ENCODE assay signal across 18 cellular contexts in the genomic region with DNA sequence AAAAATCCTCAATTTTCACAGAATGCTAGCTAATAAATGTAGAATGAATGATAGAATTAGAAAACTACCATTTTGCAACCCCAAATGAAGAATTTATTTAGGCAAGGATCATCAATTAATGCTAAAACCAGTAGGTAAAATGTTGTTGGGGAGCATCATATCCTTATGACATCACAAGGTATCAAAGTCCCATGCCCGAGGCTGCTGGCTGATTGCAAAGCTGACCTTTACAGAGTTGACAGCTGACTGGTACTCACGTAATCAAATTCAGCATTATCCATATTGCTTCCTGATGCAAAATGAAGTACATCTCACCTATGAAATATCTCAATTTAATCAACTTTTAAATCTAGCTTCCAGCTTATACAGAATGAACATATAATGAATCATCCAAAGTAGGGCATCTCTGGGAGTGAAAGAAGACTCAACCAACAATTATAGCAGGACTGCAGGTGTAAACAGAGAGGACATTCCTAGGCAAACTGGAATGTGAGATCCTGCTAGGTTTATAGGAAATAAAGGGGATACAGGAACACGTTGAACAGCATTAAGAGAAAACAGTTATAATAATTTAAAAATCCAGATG. TPM values are rescaled to one million over a fixed set of nuclear protein-coding genes. Genes with fewer than 3 reads are reported as not detected.
A peak's percentile ranks its signal among the peaks of the same experiment; 100 is the strongest.
DNase-seq lines count a peak whose midpoint lies in the region; ATAC-seq, FAIRE-seq and TF ChIP-seq lines count a peak whose summit lies in the region.
"Had no signal": no experiment of that assay in that cellular context is flagged by ENCODE, and none has a peak within 500 bp of the region (broad histone marks: within the 10 kb centered on the region; RNA-seq: fewer than 3 reads in every experiment).

No MANE protein-coding gene starts in this region.

- H4K20me1 ChIP-seq in keratinocyte (ENCODE audit: control insufficient read depth, extremely low read depth, insufficient read depth, low read length) = no peaks in the 10 kb centered on the region
- H4K20me1 ChIP-seq in smooth muscle cell (ENCODE audit: low read depth) = no peaks in the 10 kb centered on the region
- no peaks in the 10 kb centered on the region for H4K20me1 ChIP-seq in GM23338 (replicated peaks; ENCODE audit: insufficient read depth)
- H4K20me1 ChIP-seq: BLaER1 had no signal

- no peaks in the 10 kb centered on the region for H3K36me3 Mint-ChIP-seq in GM23338 (ENCODE audit: low read depth)
- H3K36me3 Mint-ChIP-seq: CD14-positive monocyte; CD4-positive, alpha-beta memory T cell had no signal

- WGBS in smooth muscle cell (ENCODE audit: low lambda C conversion rate) = 86% methylated on average over 3 of the region's 3 CpGs

- H3K4me2 ChIP-seq in keratinocyte (ENCODE audit: control insufficient read depth, extremely low read depth, insufficient read depth, low read depth, low read length) (no peak overlapping the region), smooth muscle cell (no peak overlapping the region), GM23338 (no peak overlapping the region)
- H3K4me2 ChIP-seq: BLaER1 had no signal

- H3K9ac ChIP-seq in keratinocyte (ENCODE audit: control insufficient read depth, extremely low read depth, insufficient read depth, low read length) (no peak overlapping the region), smooth muscle cell (ENCODE audit: low read depth) (no peak overlapping the region)
- H3K9ac ChIP-seq: BLaER1 had no signal

- H3K27ac ChIP-seq in keratinocyte (ENCODE audit: control insufficient read depth, insufficient read depth, low read length) = no peak overlapping the region
- H3K27ac ChIP-seq in smooth muscle cell (ENCODE audit: low read depth) = peak overlapping the region; percentile 54
- no peak overlapping the region for H3K27ac ChIP-seq in GM23338 (ENCODE audit: low read depth)
- H3K27ac ChIP-seq: 22Rv1, BLaER1 had no signal

- no peaks in the 10 kb centered on the region for H3K79me2 ChIP-seq in keratinocyte (ENCODE audit: control insufficient read depth, insufficient read depth, low read length)
- H3K79me2 ChIP-seq in smooth muscle cell (ENCODE audit: low read depth) = no peaks in the 10 kb centered on the region
- no peaks in the 10 kb centered on the region for H3K79me2 ChIP-seq in GM23338 (replicated peaks; ENCODE audit: insufficient read depth)

- H3F3A ChIP-seq in smooth muscle cell (ENCODE audit: low read depth) (no peaks in the 10 kb centered on the region), GM23338 (replicated peaks; ENCODE audit: low read depth) (no peaks in the 10 kb centered on the region)

- DNase-seq in GM12891 (ENCODE audit: insufficient read length, low spot score) (no peak), bronchial epithelial cell (ENCODE audit: low read depth) (peak; percentile 54), keratinocyte (ENCODE audit: low read depth, low spot score) (no peak), smooth muscle cell (lab: John Stamatoyannopoulos, UW; ENCODE audit: unreplicated experiment) (no peak), 8988T (no peak), GM23338 (ENCODE audit: low spot score) (no peak), mucosa of gallbladder (ENCODE audit: low spot score) (no peak)
- DNase-seq: CD4-positive, alpha-beta memory T cell; DMS 273 treated with DMSO at 0.1 percent for 48 hours had no signal

- no peak overlapping the region for H3K27ac Mint-ChIP-seq in GM23338
- H3K27ac Mint-ChIP-seq: CD14-positive monocyte; CD4-positive, alpha-beta memory T cell had no signal

- ATAC-seq in GM23338 = no peak

- no peaks in the 10 kb centered on the region for H3K27me3 ChIP-seq in bronchial epithelial cell (ENCODE audit: control insufficient read depth, insufficient read depth, low read length)
- no peaks in the 10 kb centered on the region for H3K27me3 ChIP-seq in keratinocyte (ENCODE audit: control insufficient read depth, extremely low read depth, insufficient read depth, low read length)
- no peaks in the 10 kb centered on the region for H3K27me3 ChIP-seq in smooth muscle cell (ENCODE audit: low read depth)
- H3K27me3 ChIP-seq in GM23338 (ENCODE audit: insufficient read depth) = no peaks in the 10 kb centered on the region
- H3K27me3 ChIP-seq: BLaER1 had no signal

- H3K36me3 ChIP-seq in bronchial epithelial cell (ENCODE audit: control insufficient read depth, insufficient read depth, low read length) (no peaks in the 10 kb centered on the region), keratinocyte (ENCODE audit: control insufficient read depth in 2 of 2, extremely low read depth in 1 of 2, insufficient read depth in 2 of 2, low read length in 2 of 2) (no peaks in the 10 kb centered on the region), smooth muscle cell (ENCODE audit: low read depth) (no peaks in the 10 kb centered on the region), GM23338 (ENCODE audit: insufficient read depth) (no peaks in the 10 kb centered on the region)
- H3K36me3 ChIP-seq: HAP-1 had no signal

- H3K9me2 ChIP-seq in GM23338 (ENCODE audit: insufficient read depth) = no peaks in the 10 kb centered on the region; the same call in 1 of the 2 replicates

- H3K9me3 ChIP-seq in keratinocyte (ENCODE audit: control insufficient read depth, low read depth, low read length) = no peaks in the 10 kb centered on the region
- no peaks in the 10 kb centered on the region for H3K9me3 ChIP-seq in smooth muscle cell (replicated peaks; ENCODE audit: low read depth)
- H3K9me3 ChIP-seq: HAP-1 had no signal

- FAIRE-seq in GM12891 (lab: Jason Lieb, UNC) = peak; percentile 38
- FAIRE-seq in bronchial epithelial cell (lab: Jason Lieb, UNC) = no peak
- peak; percentile 29 for FAIRE-seq in keratinocyte (lab: Jason Lieb, UNC)
- FAIRE-seq: G401.6, GM18507 had no signal

- no peak for TF ChIP-seq POLR2A in GM12891 (IDR thresholded peaks at IDR 0.05; ENCODE audit: low read depth, low read length)

- no peak overlapping the region for H3K4me3 Mint-ChIP-seq in GM23338
- H3K4me3 Mint-ChIP-seq: CD14-positive monocyte; CD4-positive, alpha-beta memory T cell had no signal

- H3K4me1 ChIP-seq in keratinocyte (ENCODE audit: control insufficient read depth, extremely low read depth, insufficient read depth, low read length) (peaks cover 17% of the 10 kb centered on the region), smooth muscle cell (ENCODE audit: low read depth) (no peaks in the 10 kb centered on the region), GM23338 (ENCODE audit: insufficient read depth) (no peaks in the 10 kb centered on the region)
- H3K4me1 ChIP-seq: HAP-1 had no signal

- no peak overlapping the region for H3K4me3 ChIP-seq in bronchial epithelial cell (ENCODE audit: low read depth, low read length)
- no peak overlapping the region for H3K4me3 ChIP-seq in keratinocyte (ENCODE audit: control insufficient read depth in 2 of 3, extremely low read depth in 1 of 3, insufficient read depth in 2 of 3, low read depth in 1 of 3, low read length in 3 of 3)
- no peak overlapping the region for H3K4me3 ChIP-seq in smooth muscle cell
- no peak overlapping the region for H3K4me3 ChIP-seq in GM23338
- H3K4me3 ChIP-seq: BLaER1, HAP-1 had no signal

- no peak for TF ChIP-seq CTCF in bronchial epithelial cell (IDR thresholded peaks at IDR 0.05; ENCODE audit: insufficient read depth, low read length, severe bottlenecking)
- no peak for TF ChIP-seq CTCF in keratinocyte (optimal IDR thresholded peaks at IDR 0.05 in 1 of 3, IDR thresholded peaks at IDR 0.05 in 1 of 3, conservative IDR thresholded peaks at IDR 0.05 in 1 of 3; ENCODE audit: extremely low read depth in 1 of 3, insufficient read depth in 2 of 3, low read length in 3 of 3)
- no peak for TF ChIP-seq CTCF in smooth muscle cell (IDR thresholded peaks at IDR 0.05; ENCODE audit: borderline replicate concordance, insufficient read depth, poor library complexity, severe bottlenecking)
- TF ChIP-seq CTCF in GM23338 (conservative IDR thresholded peaks at IDR 0.05; ENCODE audit: low read depth in 2 of 2) = no peak

- H2AFZ ChIP-seq in keratinocyte (ENCODE audit: control insufficient read depth, low read length) (no peak overlapping the region), smooth muscle cell (ENCODE audit: low read depth) (no peak overlapping the region), GM23338 (no peak overlapping the region)

- H3K4me1 Mint-ChIP-seq in GM23338 = peaks cover 4% of the 10 kb centered on the region; the same call in 1 of the 3 replicates
- H3K4me1 Mint-ChIP-seq: CD4-positive, alpha-beta memory T cell had no signal

- no peaks in the 10 kb centered on the region for H3K9me3 Mint-ChIP-seq in GM23338
- H3K9me3 Mint-ChIP-seq: CD14-positive monocyte; CD4-positive, alpha-beta memory T cell had no signal

- H3K9me1 ChIP-seq in keratinocyte (ENCODE audit: control insufficient read depth, extremely low read depth, insufficient read depth, low read length) = no peaks in the 10 kb centered on the region

- H3K27me3 Mint-ChIP-seq in GM23338 (ENCODE audit: insufficient read depth, low read depth, poor library complexity) = no peaks in the 10 kb centered on the region

- dilution Hi-C loops in keratinocyte (cut with MboI; ENCODE audit: extremely low pct_ligation_motif_present, low sequenced_read_pairs) = no loop called here

RNA-seq across cellular contexts. Expression of a gene that starts 10.2 kb away (rescaled TPM):
- polyA plus RNA-seq in GM12891 (2012; ENCODE audit: low read depth, missing spikeins) = 92.6 TPM
- total RNA-seq in bronchial epithelial cell = 2.6 and 9.2 TPM in 2 replicates
- 0.51 to 4.4 TPM (median 2.2 TPM) in 3 replicates for polyA plus RNA-seq in keratinocyte
- 9.5 TPM for polyA plus RNA-seq in keratinocyte (2011; ENCODE audit: low read depth)
- polyA plus RNA-seq in keratinocyte (2011; cell fraction: cytosol; rRNA removed) = 2.3 and 2.8 TPM in 2 replicates
- 6.0 and 6.9 TPM in 2 replicates for polyA plus RNA-seq in keratinocyte (2011; cell fraction: nucleus; rRNA removed)
- 0.41 and 12.3 TPM in 2 replicates for polyA plus RNA-seq in keratinocyte (2012; ENCODE audit: low replicate concordance)
- 2.1 to 3.7 TPM in 2 of 3 replicates, not detected in the other for polyA minus RNA-seq in keratinocyte
- not detected for polyA minus RNA-seq in keratinocyte (2011; cell fraction: cytosol; rRNA and poly(A)+ RNA removed)
- 2.6 and 5.2 TPM in 2 replicates for polyA minus RNA-seq in keratinocyte (2011; cell fraction: nucleus; rRNA and poly(A)+ RNA removed)
- 1.3 and 6.1 TPM in 2 replicates for total RNA-seq in smooth muscle cell
- polyA plus RNA-seq in smooth muscle cell = 1.3 and 2.5 TPM in 2 replicates
- total RNA-seq in GM23338 (2014; rRNA removed; shearing (Covaris generic)) = not detected in 2 replicates
- 0.11 and 0.40 TPM in 2 replicates for polyA plus RNA-seq in GM23338 (2016; fragmentation: Nextera tagmentation; extraction: Ambion mirVana)
- total RNA-seq in mucosa of gallbladder = 43.9 TPM
- total RNA-seq: A673 had no signal
- polyA plus RNA-seq: AG04450 had no signal

RNA-seq across cellular contexts. Expression of a gene that starts 22.7 kb away (rescaled TPM):
- polyA plus RNA-seq in GM12891 (2012; ENCODE audit: low read depth, missing spikeins) = not detected
- not detected in 2 replicates for total RNA-seq in bronchial epithelial cell
- polyA plus RNA-seq in keratinocyte = not detected in 3 replicates
- not detected for polyA plus RNA-seq in keratinocyte (2011; ENCODE audit: low read depth)
- polyA plus RNA-seq in keratinocyte (2011; cell fraction: cytosol; rRNA removed) = not detected in 2 replicates
- not detected in 2 replicates for polyA plus RNA-seq in keratinocyte (2011; cell fraction: nucleus; rRNA removed)
- not detected in 2 replicates for polyA plus RNA-seq in keratinocyte (2012; ENCODE audit: low replicate concordance)
- polyA minus RNA-seq in keratinocyte = not detected in 3 replicates
- not detected for polyA minus RNA-seq in keratinocyte (2011; cell fraction: cytosol; rRNA and poly(A)+ RNA removed)
- not detected in 2 replicates for polyA minus RNA-seq in keratinocyte (2011; cell fraction: nucleus; rRNA and poly(A)+ RNA removed)
- not detected in 2 replicates for total RNA-seq in smooth muscle cell
- not detected in 2 replicates for polyA plus RNA-seq in smooth muscle cell
- not detected in 2 replicates for total RNA-seq in GM23338 (2014; rRNA removed; shearing (Covaris generic))
- polyA plus RNA-seq in GM23338 (2016; fragmentation: Nextera tagmentation; extraction: Ambion mirVana) = not detected in 2 replicates
- total RNA-seq in mucosa of gallbladder = not detected
- total RNA-seq: A673; CD4-positive, alpha-beta memory T cell; H4 had no signal
- polyA plus RNA-seq: AG04450; CD14-positive monocyte; CD4-positive, alpha-beta memory T cell had no signal
